ENCODE assay signal across 25 cellular contexts in the genomic region with DNA sequence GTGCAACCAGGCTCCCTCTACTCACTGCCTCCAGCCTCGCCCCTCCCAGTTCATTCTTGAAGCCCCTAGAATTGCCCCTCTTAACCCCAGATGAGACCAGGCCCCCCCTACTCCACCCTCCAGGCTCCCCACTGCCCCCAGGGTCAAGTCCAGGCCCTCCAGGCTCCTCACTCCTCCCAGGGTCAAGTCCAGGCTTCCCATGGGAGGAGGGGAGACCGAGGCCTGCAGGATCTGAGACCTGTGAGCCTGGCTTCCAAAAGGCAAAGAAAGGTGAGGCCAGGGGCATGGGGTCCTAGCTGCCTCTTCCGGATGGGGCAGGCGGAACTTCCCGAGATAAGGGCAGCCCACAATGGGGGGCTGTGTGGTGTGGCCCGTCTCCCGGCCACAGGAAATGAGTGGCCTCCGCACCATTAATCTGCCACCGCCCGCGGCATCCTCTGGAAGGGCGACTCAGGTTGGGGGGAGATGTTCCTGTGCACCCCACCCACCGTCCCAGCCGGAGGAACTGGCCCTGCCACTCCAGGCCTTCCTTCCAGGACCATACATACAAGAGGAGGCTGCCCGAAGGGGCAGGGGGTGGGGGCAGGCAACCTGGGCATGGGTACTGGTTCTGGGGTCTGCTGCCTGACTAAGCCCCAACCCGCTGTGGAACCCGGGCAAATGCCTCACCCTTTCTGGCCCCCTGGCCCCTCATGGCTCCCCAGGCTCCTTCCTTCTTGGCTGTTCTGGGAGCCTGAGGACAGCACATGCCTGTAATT. TPM values are rescaled to one million over a fixed set of nuclear protein-coding genes. Genes with fewer than 3 reads are reported as not detected.
"Had no signal": no experiment of that assay in that cellular context is flagged by ENCODE, and none has a peak within 500 bp of the region (broad histone marks: within the 10 kb centered on the region; RNA-seq: fewer than 3 reads in every experiment).

No MANE protein-coding gene starts in this region.

- H3K4me3 Mint-ChIP-seq: activated CD4-positive, alpha-beta T cell treated with anti-CD3 and anti-CD28 coated beads, Interleukin-2, amount 10 ng/mL, durations not matched to agents 24 days and 14 days; activated CD8-positive, alpha-beta memory T cell treated with anti-CD3 and anti-CD28 coated beads, Interleukin-2, amount 10 ng/mL, durations not matched to agents 7 days and 5 days; activated naive CD4-positive, alpha-beta T cell treated with anti-CD3 and anti-CD28 coated beads for 36 hours; activated naive CD8-positive, alpha-beta T cell treated with anti-CD3 and anti-CD28 coated beads for 36 hours; activated T-cell treated with anti-CD3 and anti-CD28 coated beads, Interleukin-2, amount 50 U/mL, for 4 hours; activated T-helper 17 cell treated with anti-CD3 and anti-CD28 coated beads, Interleukin-2, amount 50 U/mL, for 72 hours; T-helper 17 cell; WTC11 had no signal

- H3K9me3 Mint-ChIP-seq: activated CD4-positive, alpha-beta T cell treated with anti-CD3 and anti-CD28 coated beads, Interleukin-2, amount 10 ng/mL, durations not matched to agents 24 days and 14 days; activated naive CD4-positive, alpha-beta T cell treated with anti-CD3 and anti-CD28 coated beads for 36 hours; activated naive CD8-positive, alpha-beta T cell treated with anti-CD3 and anti-CD28 coated beads for 36 hours; activated T-cell treated with anti-CD3 and anti-CD28 coated beads, Interleukin-2, amount 50 U/mL, for 4 hours; activated T-helper 17 cell treated with anti-CD3 and anti-CD28 coated beads, Interleukin-2, amount 50 U/mL, for 72 hours; WTC11 had no signal

- ATAC-seq: activated CD8-positive, alpha-beta memory T cell treated with anti-CD3 and anti-CD28 coated beads, Interleukin-2, amount 10 ng/mL, durations not matched to agents 7 days and 5 days; activated T-cell treated with anti-CD3 and anti-CD28 coated beads, Interleukin-2, amount 50 U/mL, for 4 hours; activated T-helper 17 cell treated with anti-CD3 and anti-CD28 coated beads, Interleukin-2, amount 50 U/mL, for 72 hours; K562; Panc1; T-helper 17 cell; WTC11 had no signal

- H3K27ac Mint-ChIP-seq: activated CD4-positive, alpha-beta T cell treated with anti-CD3 and anti-CD28 coated beads, Interleukin-2, amount 10 ng/mL, durations not matched to agents 24 days and 14 days; activated CD8-positive, alpha-beta memory T cell treated with anti-CD3 and anti-CD28 coated beads, Interleukin-2, amount 10 ng/mL, durations not matched to agents 7 days and 5 days; activated naive CD4-positive, alpha-beta T cell treated with anti-CD3 and anti-CD28 coated beads for 36 hours; activated naive CD8-positive, alpha-beta T cell treated with anti-CD3 and anti-CD28 coated beads for 36 hours; activated T-helper 17 cell treated with anti-CD3 and anti-CD28 coated beads, Interleukin-2, amount 50 U/mL, for 72 hours; T-helper 17 cell; WTC11 had no signal

- DNase-seq: activated CD4-positive, alpha-beta T cell treated with anti-CD3 and anti-CD28 coated beads, Interleukin-2, amount 10 ng/mL, durations not matched to agents 24 days and 14 days; activated CD4-positive, alpha-beta T cell treated with anti-CD3 and anti-CD28 coated beads, Interleukin-2, amount 50 U/mL, for 48 hours; activated CD4-positive, CD25-positive, alpha-beta regulatory T cell treated with anti-CD3 and anti-CD28 coated beads, Interleukin-2, amount 50 U/mL, for 72 hours; activated CD8-positive, alpha-beta memory T cell treated with anti-CD3 and anti-CD28 coated beads, Interleukin-2, amount 10 ng/mL, durations not matched to agents 7 days and 5 days; activated gamma-delta T cell; activated naive CD4-positive, alpha-beta T cell treated with anti-CD3 and anti-CD28 coated beads for 36 hours; activated naive CD8-positive, alpha-beta T cell treated with anti-CD3 and anti-CD28 coated beads for 36 hours; activated T-cell treated with anti-CD3 and anti-CD28 coated beads, Interleukin-2, amount 50 U/mL, for 4 hours; Karpas-422; MM.1S; NCI-H1105; NCI-H1436; NCI-H1694 treated with DMSO at 0.1 percent for 48 hours; NCI-H2029 treated with DMSO at 0.1 percent for 48 hours; NCI-H510A treated with DMSO at 0.1 percent for 48 hours; NCI-H69; NK-92 treated with Interleukin-12 subunit alpha and Interleukin-12 subunit beta, amount 100 ng/mL, for 24 hours; OCI-M1; SHP77 treated with DMSO at 0.1 percent for 48 hours; T-helper 17 cell; T-helper 9 cell had no signal

- H3K4me3 ChIP-seq: K562 had no signal

- H3K36me3 Mint-ChIP-seq: activated CD8-positive, alpha-beta memory T cell treated with anti-CD3 and anti-CD28 coated beads, Interleukin-2, amount 10 ng/mL, durations not matched to agents 7 days and 5 days; activated naive CD8-positive, alpha-beta T cell treated with anti-CD3 and anti-CD28 coated beads for 36 hours; WTC11 had no signal

- H3K4me1 Mint-ChIP-seq: activated T-helper 17 cell treated with anti-CD3 and anti-CD28 coated beads, Interleukin-2, amount 50 U/mL, for 72 hours had no signal

- H3K27me3 Mint-ChIP-seq: activated naive CD8-positive, alpha-beta T cell treated with anti-CD3 and anti-CD28 coated beads for 36 hours; activated T-helper 17 cell treated with anti-CD3 and anti-CD28 coated beads, Interleukin-2, amount 50 U/mL, for 72 hours; T-helper 17 cell had no signal

RNA-seq across cellular contexts. Expression of a gene that starts 35.1 kb away (rescaled TPM):
- total RNA-seq: activated naive CD4-positive, alpha-beta T cell treated with anti-CD3 and anti-CD28 coated beads for 36 hours; activated naive CD8-positive, alpha-beta T cell treated with anti-CD3 and anti-CD28 coated beads for 36 hours; activated T-helper 17 cell treated with anti-CD3 and anti-CD28 coated beads, Interleukin-2, amount 50 U/mL, for 72 hours had no signal
